1 cellular context compared by ENCODE assay signal in the genomic region with DNA sequence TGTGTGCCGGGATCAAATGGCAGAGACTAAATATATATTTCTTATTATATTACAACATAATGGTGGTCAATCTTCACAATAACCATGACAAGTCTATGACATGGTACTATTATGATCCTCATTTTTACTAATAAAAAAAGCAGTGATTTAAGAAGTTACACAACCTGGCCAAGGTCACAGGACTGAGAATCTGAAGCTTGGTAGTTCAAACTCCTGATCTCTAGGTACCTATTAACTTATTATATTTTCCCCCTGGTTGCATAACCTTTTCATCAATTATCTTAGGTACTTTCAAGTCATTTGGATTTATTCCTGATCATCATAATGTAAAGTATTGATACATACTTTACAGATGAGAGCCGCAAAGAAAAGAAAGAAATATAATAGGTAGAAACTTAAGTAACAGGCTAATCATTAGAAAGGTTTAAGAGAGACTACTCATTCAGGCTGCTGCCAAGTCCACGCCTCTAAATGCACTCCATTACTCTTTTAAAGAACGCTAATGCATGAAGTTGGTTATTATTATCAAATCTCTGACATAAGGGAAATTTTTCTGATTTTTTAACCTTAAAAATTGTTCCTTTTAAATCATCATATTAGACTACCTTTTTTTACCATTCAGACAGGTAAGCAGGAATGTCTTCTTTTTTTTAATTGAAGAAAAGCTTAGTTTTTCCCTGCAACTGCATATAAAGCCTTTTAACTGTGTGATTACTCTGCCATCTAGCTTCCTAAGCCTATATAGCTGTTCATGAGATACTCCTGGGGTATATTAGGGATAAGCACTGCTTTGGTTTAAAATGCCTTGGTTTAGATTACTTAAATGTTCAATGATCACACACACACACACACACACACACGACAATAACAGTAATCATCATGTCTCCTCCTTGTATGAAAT.
TF ChIP-seq lines count a peak whose summit lies in the region.

No MANE protein-coding gene starts in this region.

TF ChIP-seq in K562, 482 proteins besides CTCF, POLR2A, EP300 and RAD21 (continued from another document):
- no peak for TF ChIP-seq ZNF318 (IDR thresholded peaks at IDR 0.05; ENCODE audit: borderline replicate concordance in 1 of 2, low read depth in 1 of 2)
- TF ChIP-seq LCOR (CRISPR knock-in tag; IDR thresholded peaks at IDR 0.05) = no peak
- no peak for TF ChIP-seq ZNF398 (CRISPR knock-in tag; IDR thresholded peaks at IDR 0.05)
- TF ChIP-seq MGA (IDR thresholded peaks at IDR 0.05) = no peak
- TF ChIP-seq, protein P1, sequence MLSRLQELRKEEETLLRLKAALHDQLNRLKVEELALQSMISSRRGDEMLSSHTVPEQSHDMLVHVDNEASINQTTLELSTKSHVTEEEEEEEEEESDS (CRISPR knock-in tag; IDR thresholded peaks at IDR 0.05) = no peak
- no peak for TF ChIP-seq RNF219 (CRISPR knock-in tag; IDR thresholded peaks at IDR 0.05)
- no peak for TF ChIP-seq ETS2 (tag; IDR thresholded peaks at IDR 0.05; ENCODE audit: borderline replicate concordance, poor library complexity, severe bottlenecking)
- no peak for TF ChIP-seq KAT8 (IDR thresholded peaks at IDR 0.05; ENCODE audit: low read depth)
- TF ChIP-seq CBX3 (IDR thresholded peaks at IDR 0.05; ENCODE audit: borderline replicate concordance in 1 of 2, low read length in 2 of 2) = no peak
